1 cellular context compared by ENCODE assay signal in genomic region chr17:19062009-19062717, GRCh38.
TF ChIP-seq lines count a peak whose summit lies in the region.
"Not testable (repeated sequence)": the region's sequence is repeated elsewhere in the genome, so short reads cannot be mapped to it uniquely, and the experiment has no call there.

No MANE protein-coding gene starts in this region.

TF ChIP-seq in HepG2, 621 proteins besides CTCF, POLR2A, EP300 and RAD21:
- TF ChIP-seq TEAD3 (CRISPR knock-in tag; optimal IDR thresholded peaks at IDR 0.05; ENCODE audit: borderline replicate concordance) (peak; percentile 24), SOX13 (CRISPR knock-in tag; conservative IDR thresholded peaks at IDR 0.05 in 1 of 2, IDR thresholded peaks at IDR 0.05 in 1 of 2) (0 out of 4 replicates have a peak, but pooled peaks of 1 of the 2 experiments have one; percentile 21), POLR2G (IDR thresholded peaks at IDR 0.05; ENCODE audit: low read depth, low read length) (0 out of 2 replicates have a peak, but pooled peaks have one; percentile 32)
- not testable (repeated sequence) for TF ChIP-seq SOX13 (IDR thresholded peaks at IDR 0.05)
TF ChIP-seq in HepG2: peak in this region for 3; not testable (repeated sequence) for 618.
